ENCODE assay signal across 12 cellular contexts in the genomic region with DNA sequence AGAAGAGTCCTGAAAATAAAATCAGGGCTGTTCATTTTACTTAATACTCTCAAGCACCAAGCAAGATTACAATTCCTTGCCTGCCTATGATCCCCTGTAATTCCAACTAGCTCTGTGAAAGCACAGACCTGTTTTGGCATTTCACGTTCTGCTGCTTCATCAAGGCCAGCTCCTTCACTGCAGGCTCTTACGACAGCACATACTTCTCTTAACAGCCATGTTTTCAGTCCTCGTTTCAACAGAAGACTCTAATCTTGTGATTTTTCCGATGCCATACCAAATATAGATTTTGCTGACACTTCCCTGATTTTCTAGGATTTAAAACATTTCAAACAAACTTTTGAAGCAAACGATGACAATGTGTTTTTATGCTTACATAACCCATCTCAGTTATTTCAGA.
DNase-seq lines count a peak whose midpoint lies in the region; ATAC-seq and TF ChIP-seq lines count a peak whose summit lies in the region.
"Had no signal": no experiment of that assay in that cellular context is flagged by ENCODE, and none has a peak within 500 bp of the region (broad histone marks: within the 10 kb centered on the region; RNA-seq: fewer than 3 reads in every experiment).

No MANE protein-coding gene starts in this region.

- WGBS in esophagus muscularis mucosa: 35% methylated on average over 5 of the region's 5 CpGs

- intact Hi-C loops in esophagus muscularis mucosa (cut with DNase I) (no loop called here), lower lobe of right lung (cut with DNase I) (no loop called here), dorsolateral prefrontal cortex (cut with DNase I) (no loop called here)

- no peak for TF ChIP-seq POLR2A in esophagus muscularis mucosa (IDR thresholded peaks at IDR 0.05; ENCODE audit: low read depth)

- H3K36me3 ChIP-seq in esophagus muscularis mucosa (no peaks in the 10 kb centered on the region), lower lobe of right lung (no peaks in the 10 kb centered on the region), skeletal muscle tissue (ENCODE audit: control insufficient read depth in 3 of 3, insufficient read depth in 3 of 3, low read length in 3 of 3) (no peaks in the 10 kb centered on the region)
- H3K36me3 ChIP-seq: gastrocnemius medialis had no signal

- DNase-seq in NCI-H226 (peak; percentile 13), esophagus muscularis mucosa (ENCODE audit: extremely low spot score) (no peak), lower lobe of right lung (no peak), dorsolateral prefrontal cortex (no peak)
- no peak for DNase-seq in stimulated activated CD8-positive, alpha-beta memory T cell treated with anti-CD3 and anti-CD28 coated beads, Interleukin-4, amount 100 ng/mL, for 48 hours
- DNase-seq in effector CD4-positive, alpha-beta T cell: no peak
- DNase-seq: gastrocnemius medialis; KG1; PC-3; stimulated activated CD4-positive, alpha-beta T cell treated with anti-CD3 and anti-CD28 coated beads, Interleukin-1b, Interleukin-23, amount 100 ng/mL, for 48 hours had no signal

- no peaks in the 10 kb centered on the region for H3K27me3 ChIP-seq in esophagus muscularis mucosa
- no peaks in the 10 kb centered on the region for H3K27me3 ChIP-seq in lower lobe of right lung (ENCODE audit: low read depth)
- H3K27me3 ChIP-seq in skeletal muscle tissue (ENCODE audit: control insufficient read depth in 3 of 3, insufficient read depth in 3 of 3, low read length in 3 of 3): no peaks in the 10 kb centered on the region
- no peaks in the 10 kb centered on the region for H3K27me3 ChIP-seq in dorsolateral prefrontal cortex
- H3K27me3 ChIP-seq: gastrocnemius medialis had no signal

- H3K4me1 ChIP-seq in esophagus muscularis mucosa: peaks cover 7 to 19% (median 16%) of the 10 kb centered on the region in 4 donors
- H3K4me1 ChIP-seq in lower lobe of right lung: peaks cover 10% of the 10 kb centered on the region
- peaks cover 2 to 5% (median 4%) of the 10 kb centered on the region in 3 donors for H3K4me1 ChIP-seq in skeletal muscle tissue (ENCODE audit: control insufficient read depth in 3 of 3, insufficient read depth in 3 of 3, low read length in 3 of 3)

- H3K4me3 ChIP-seq in esophagus muscularis mucosa (no peak overlapping the region), lower lobe of right lung (no peak overlapping the region), skeletal muscle tissue (ENCODE audit: low read length in 3 of 3) (no peak overlapping the region), dorsolateral prefrontal cortex (no peak overlapping the region)

- H3K9me3 ChIP-seq in esophagus muscularis mucosa: no peaks in the 10 kb centered on the region
- H3K9me3 ChIP-seq in lower lobe of right lung: no peaks in the 10 kb centered on the region
- no peaks in the 10 kb centered on the region for H3K9me3 ChIP-seq in skeletal muscle tissue (ENCODE audit: control insufficient read depth in 3 of 3, low read length in 3 of 3)
- H3K9me3 ChIP-seq: gastrocnemius medialis had no signal

- H3K9ac ChIP-seq in skeletal muscle tissue (ENCODE audit: low read depth in 1 of 3, low read length in 3 of 3): no peak overlapping the region

- ATAC-seq in lower lobe of right lung (peak; percentile 45 to 85), GM19035 (IDR thresholded peaks at IDR 0.05; ENCODE audit: unreplicated experiment) (no peak)
- ATAC-seq: PC-3 had no signal

- H3K27ac ChIP-seq in esophagus muscularis mucosa (replicated peaks in 1 of 4): peak overlapping the region; percentile 30 to 61 (median 48)
- no peak overlapping the region for H3K27ac ChIP-seq in lower lobe of right lung
- H3K27ac ChIP-seq in skeletal muscle tissue (ENCODE audit: low read depth, low read length): peak overlapping the region; percentile 27
- H3K27ac ChIP-seq in dorsolateral prefrontal cortex: peak overlapping the region in 28 of 59 donors; percentile 1 to 66 (median 34)

- TF ChIP-seq EP300 in esophagus muscularis mucosa (IDR thresholded peaks at IDR 0.05): no peak

- TF ChIP-seq CTCF in esophagus muscularis mucosa (IDR thresholded peaks at IDR 0.05) (no peak), lower lobe of right lung (IDR thresholded peaks at IDR 0.05) (no peak), dorsolateral prefrontal cortex (IDR thresholded peaks at IDR 0.05 in 54 of 56, conservative IDR thresholded peaks at IDR 0.05 in 2 of 56; ENCODE audit: low read depth in 1 of 56, partially characterized antibody in 56 of 56) (no peak)
